In the genomic region with DNA sequence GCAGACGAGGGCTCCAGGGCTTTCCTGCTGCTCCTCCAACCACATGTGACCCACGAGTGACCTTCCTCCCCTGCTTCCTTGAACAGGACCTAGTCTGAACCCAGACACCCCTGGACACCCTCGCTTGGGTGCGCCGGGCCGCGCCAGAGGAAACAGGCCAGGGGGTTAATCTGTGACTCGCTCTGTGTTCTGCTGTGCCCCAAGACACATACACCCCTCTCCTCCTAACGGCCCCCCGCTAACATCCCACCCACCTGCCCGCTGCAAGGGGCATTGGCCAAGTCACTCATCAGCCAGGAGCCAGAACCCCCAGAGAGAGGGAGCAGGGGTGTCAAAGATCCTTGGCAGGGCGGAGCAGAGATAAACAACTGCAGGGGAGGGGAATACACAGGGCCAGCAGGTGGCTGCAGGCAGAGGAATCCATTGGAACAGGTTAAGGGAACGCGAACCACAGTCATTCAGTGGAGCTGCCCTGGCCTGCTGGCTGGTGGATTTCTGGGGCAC, we compare ENCODE assay signal across 14 cellular contexts. TPM values are rescaled to one million over a fixed set of nuclear protein-coding genes. Genes with fewer than 3 reads are reported as not detected.
DNase-seq lines count a peak whose midpoint lies in the region; ATAC-seq and TF ChIP-seq lines count a peak whose summit lies in the region.
"Had no signal": no experiment of that assay in that cellular context is flagged by ENCODE, and none has a peak within 500 bp of the region (broad histone marks: within the 10 kb centered on the region; RNA-seq: fewer than 3 reads in every experiment).

No MANE protein-coding gene starts in this region.

- ATAC-seq in lung (ENCODE audit: insufficient read depth, low FRiP score): no peak
- no peak for ATAC-seq in GM21526 (IDR thresholded peaks at IDR 0.05; ENCODE audit: low FRiP score, unreplicated experiment)
- ATAC-seq: natural killer cell had no signal

- no peaks in the 10 kb centered on the region for H3K9me3 ChIP-seq in esophagus squamous epithelium
- H3K9me3 ChIP-seq in lung (ENCODE audit: control insufficient read depth in 2 of 2, insufficient read depth in 1 of 2, low read length in 1 of 2): no peaks in the 10 kb centered on the region
- H3K9me3 ChIP-seq in stomach: no peaks in the 10 kb centered on the region

- H3K4me3 ChIP-seq in esophagus squamous epithelium: peak overlapping the region in 1 of 4 donors; percentile 48
- no peak overlapping the region for H3K4me3 ChIP-seq in lung
- H3K4me3 ChIP-seq in stomach: peak overlapping the region in 2 of 4 donors; percentile 5 to 16
- H3K4me3 ChIP-seq: GM23248 had no signal

- intact Hi-C loops in esophagus squamous epithelium (cut with DNase I) (no loop called here), stomach (cut with DNase I; ENCODE audit: low total_unique reads) (no loop called here)

- no peaks in the 10 kb centered on the region for H3K27me3 ChIP-seq in esophagus squamous epithelium
- H3K27me3 ChIP-seq in lung (ENCODE audit: control insufficient read depth, insufficient read depth): no peaks in the 10 kb centered on the region
- no peaks in the 10 kb centered on the region for H3K27me3 ChIP-seq in stomach

- WGBS in esophagus squamous epithelium, 2 donors: 41 to 61% methylated on average over 5 of the region's 14 CpGs
- 62 to 76% methylated on average over 14 of the region's 14 CpGs for WGBS in lung, 2 donors
- WGBS in stomach, 5 donors: 33 to 49% (median 40%) methylated on average over 14 of the region's 14 CpGs

- DNase-seq in NCI-H510A treated with DMSO at 0.1 percent for 48 hours (lab: John Stamatoyannopoulos, UW) (peak; percentile 72), esophagus squamous epithelium (lab: John Stamatoyannopoulos, UW) (no peak), lung (ENCODE audit: low spot score) (no peak), stomach (no peak), RKO (ENCODE audit: low spot score) (no peak), NCI-H526 treated with DMSO at 0.1 percent for 48 hours (lab: John Stamatoyannopoulos, UW) (no peak)
- no peak for DNase-seq in activated CD4-positive, CD25-positive, alpha-beta regulatory T cell treated with anti-CD3 and anti-CD28 coated beads, Interleukin-2, amount 50 U/mL, for 72 hours
- DNase-seq: natural killer cell; NCI-H187; stimulated activated CD4-positive, alpha-beta T cell treated with anti-CD3 and anti-CD28 coated beads, Interleukin-4, amount 100 ng/mL, for 24 hours had no signal

- peaks cover 27 to 76% (median 31%) of the 10 kb centered on the region in 3 donors for H3K4me1 ChIP-seq in esophagus squamous epithelium
- H3K4me1 ChIP-seq in lung (ENCODE audit: control insufficient read depth in 2 of 2, insufficient read depth in 2 of 2, low read length in 2 of 2): peaks cover 13 to 23% of the 10 kb centered on the region in 2 donors
- peaks cover 24 to 68% (median 32%) of the 10 kb centered on the region in 4 donors for H3K4me1 ChIP-seq in stomach

- TF ChIP-seq POLR2A in esophagus squamous epithelium (IDR thresholded peaks at IDR 0.05) (no peak), stomach (IDR thresholded peaks at IDR 0.05) (no peak)

- peak in 1 of 6 experiments; percentile 7 for TF ChIP-seq CTCF in esophagus squamous epithelium (IDR thresholded peaks at IDR 0.05)
- TF ChIP-seq CTCF in lung (IDR thresholded peaks at IDR 0.05; ENCODE audit: control extremely low read depth, extremely low read depth): no peak
- no peak for TF ChIP-seq CTCF in stomach (IDR thresholded peaks at IDR 0.05)

- H3K27ac ChIP-seq in esophagus squamous epithelium (peak overlapping the region; percentile 59 to 92 (median 84)), lung (ENCODE audit: low read depth in 1 of 2, low read length in 1 of 2) (peak overlapping the region; percentile 23 to 30), stomach (peak overlapping the region; percentile 43 to 81 (median 79))

- H3K36me3 ChIP-seq in esophagus squamous epithelium (no peaks in the 10 kb centered on the region), lung (ENCODE audit: control insufficient read depth in 2 of 2, insufficient read depth in 2 of 2, low read length in 2 of 2) (no peaks in the 10 kb centered on the region), stomach (no peaks in the 10 kb centered on the region)

- TF ChIP-seq EP300 in stomach (IDR thresholded peaks at IDR 0.05): no peak

RNA-seq across cellular contexts. Expression of a gene that starts 38.1 kb away (rescaled TPM):
- total RNA-seq in esophagus squamous epithelium (100 to 1,000 TPM in 1 of 4 donors, 10 to 100 TPM in 3; 34.7 to 201 (median 59.2) TPM), lung (100 to 1,000 TPM; 308 to 377 TPM), stomach (100 to 1,000 TPM; 145 to 682 (median 198) TPM)
- polyA plus RNA-seq in lung (100 to 1,000 TPM in 1 of 2 donors, 10 to 100 TPM in 1; 67.0 to 108 TPM), stomach (10 to 100 TPM; 18.5 to 44.9 (median 33.2) TPM)
- polyA plus RNA-seq: CD8-positive, alpha-beta memory T cell; IgD-negative memory B cell had no signal

Comparison
In these comparisons a context has a peak if more than half of its experiments do, and no peak if none do; other contexts are left out.
1. H3K27ac ChIP-seq: peak in every context shown above with its lines; median percentile 84 in esophagus squamous epithelium; 79 in stomach; 26 in lung.